Comparison of ENCODE assay signal across 8 cellular contexts in the genomic region with DNA sequence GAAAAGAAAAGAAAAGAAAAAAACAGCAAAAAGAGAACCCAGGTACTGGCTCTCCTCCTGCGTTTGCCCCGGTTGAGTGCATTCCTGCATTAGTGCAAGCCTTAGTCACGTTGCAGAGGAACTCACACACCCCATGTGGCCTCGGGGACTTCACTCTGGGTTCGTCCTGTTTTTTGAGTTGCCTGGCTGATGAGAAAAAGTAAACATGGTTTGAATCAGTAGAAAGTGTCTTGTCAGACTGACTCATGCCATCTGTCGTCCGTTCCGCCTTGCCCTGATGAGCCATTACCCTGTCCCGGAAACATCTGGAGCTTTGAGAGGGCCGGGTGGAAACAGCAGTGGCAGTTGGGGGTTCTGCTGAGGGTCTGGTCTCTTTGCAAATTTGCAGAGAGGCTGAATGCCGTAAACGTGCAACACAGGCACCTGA. TPM values are rescaled to one million over a fixed set of nuclear protein-coding genes. Genes with fewer than 3 reads are reported as not detected.
DNase-seq lines count a peak whose midpoint lies in the region; ATAC-seq, FAIRE-seq and TF ChIP-seq lines count a peak whose summit lies in the region.

No MANE protein-coding gene starts in this region.

- H3K27me3 ChIP-seq in left lung: no peaks in the 10 kb centered on the region

- intact Hi-C loops in MCF 10A (cut with micrococcal nuclease) (loop anchor here (1.0 kb wide), 1 partner anchor 30 kb away; no protein-coding TSS in a partner anchor), left lung (cut with DNase I) (no loop called here)

- no peaks in the 10 kb centered on the region for H3K27me3 Mint-ChIP-seq in MCF 10A (ENCODE audit: insufficient read depth, unreplicated experiment)

- DNase-seq in GM18507 (ENCODE audit: extremely low spot score, insufficient read length, low read depth) (peak; percentile 55), RPMI8226 (peak; percentile 93), MCF 10A (ENCODE audit: unreplicated experiment) (peak; percentile 96), left lung (peak in 1 of 2 donors; percentile 61), globus pallidus (ENCODE audit: low spot score) (no peak), AML-193 (lab: John Stamatoyannopoulos, UW) (no peak)
- DNase-seq in stimulated activated CD8-positive, alpha-beta memory T cell treated with anti-CD3 and anti-CD28 coated beads, Interleukin-4, amount 100 ng/mL, for 1 hour (ENCODE audit: low read depth in 2 of 2, low spot score in 1 of 2): peak; percentile 27 to 39

- peaks cover 22 to 93% of the 10 kb centered on the region in 2 donors for H3K4me1 ChIP-seq in left lung

- POLR2A ChIA-PET in MCF 10A (lab: Yijun Ruan, JAX): no interaction called here

- TF ChIP-seq CTCF in MCF 10A (IDR thresholded peaks at IDR 0.05; ENCODE audit: unreplicated experiment) (no peak), left lung (IDR thresholded peaks at IDR 0.05) (no peak)

- peak overlapping the region; percentile 63 for H3K4me3 Mint-ChIP-seq in MCF 10A (ENCODE audit: unreplicated experiment)

- H3K36me3 ChIP-seq in left lung: peaks cover 0 to 6% of the 10 kb centered on the region in 2 donors

- no peaks in the 10 kb centered on the region for H3K9me3 Mint-ChIP-seq in MCF 10A (ENCODE audit: unreplicated experiment)

- no peaks in the 10 kb centered on the region for H3K9me3 ChIP-seq in left lung

- peaks cover 14% of the 10 kb centered on the region for H3K36me3 Mint-ChIP-seq in MCF 10A (ENCODE audit: insufficient read depth, unreplicated experiment)

- CTCF ChIA-PET in MCF 10A (lab: Yijun Ruan, JAX): no interaction called here

- no peak overlapping the region for H3K4me3 ChIP-seq in left lung

- ATAC-seq in HG02884 (IDR thresholded peaks at IDR 0.05; ENCODE audit: unreplicated experiment) (peak; percentile 84), left lung (peak; percentile 73)

- peak overlapping the region in 1 of 2 donors; percentile 71 for H3K27ac ChIP-seq in left lung

- peak; percentile 95 for FAIRE-seq in GM18507 (lab: Jason Lieb, UNC)

- peak overlapping the region; percentile 95 for H3K27ac Mint-ChIP-seq in MCF 10A (ENCODE audit: low read depth, unreplicated experiment)

- peaks cover 39% of the 10 kb centered on the region for H3K4me1 Mint-ChIP-seq in MCF 10A (ENCODE audit: insufficient read depth, unreplicated experiment)

- BruUV-seq in MCF 10A (replicated peaks; lab: Mats Ljungman, UMichigan): no TSS peak

RNA-seq across cellular contexts. Expression of gene CD99, which starts 16.3 kb away (rescaled TPM):
- total RNA-seq in MCF 10A (2022) (173 and 176 TPM in 2 replicates), left lung (100 to 1,000 TPM; 211 to 288 TPM)

RNA-seq across cellular contexts. Expression of gene XG, which starts 44.5 kb away (rescaled TPM):
- total RNA-seq in MCF 10A (2022) (not detected in 2 replicates), left lung (1 to 10 TPM in 1 of 2 donors, under 1 TPM in 1; 0.38 to 1.6 TPM)

Comparison
In these comparisons a context has a peak if more than half of its experiments do, and no peak if none do; other contexts are left out.
1. DNase-seq: peak in GM18507 (single experiment), RPMI8226 (single experiment), MCF 10A (single experiment) and stimulated activated CD8-positive, alpha-beta memory T cell treated with anti-CD3 and anti-CD28 coated beads, Interleukin-4, amount 100 ng/mL, for 1 hour (2 of 2); none in globus pallidus (single experiment) and AML-193 (0 of 2).